14 cellular contexts compared by ENCODE assay signal in the genomic region with DNA sequence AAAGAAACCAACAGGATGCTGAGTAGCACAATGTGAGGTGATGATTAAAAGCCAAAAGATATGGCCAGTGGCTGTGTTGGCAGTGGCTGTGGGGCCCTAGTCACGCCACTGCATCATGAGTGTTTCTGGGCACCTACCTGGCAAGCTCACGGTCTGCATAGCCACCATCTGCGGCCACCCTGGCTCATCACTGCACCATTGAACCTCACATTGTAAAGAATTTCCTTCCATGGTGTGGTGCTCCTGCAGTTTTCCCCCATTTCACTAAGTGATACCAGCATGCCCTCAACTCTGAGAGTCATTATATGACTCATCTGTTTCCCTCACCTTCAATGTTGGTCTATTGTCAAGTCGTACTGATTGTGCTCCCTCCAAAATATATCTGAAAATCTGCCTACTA. TPM values are rescaled to one million over a fixed set of nuclear protein-coding genes. Genes with fewer than 3 reads are reported as not detected.
DNase-seq lines count a peak whose midpoint lies in the region; ATAC-seq and TF ChIP-seq lines count a peak whose summit lies in the region.
"Had no signal": no experiment of that assay in that cellular context is flagged by ENCODE, and none has a peak within 500 bp of the region (broad histone marks: within the 10 kb centered on the region; RNA-seq: fewer than 3 reads in every experiment).

No MANE protein-coding gene starts in this region.

- no peak overlapping the region for H3K27ac Mint-ChIP-seq in activated CD4-positive, alpha-beta T cell treated with anti-CD3 and anti-CD28 coated beads, Interleukin-2, amount 10 ng/mL, durations not matched to agents 7 days and 5 days
- H3K27ac Mint-ChIP-seq: GM23338 had no signal

- CTCF ChIA-PET in activated CD4-positive, alpha-beta T cell treated with anti-CD3 and anti-CD28 coated beads, Interleukin-2, amount 10 ng/mL, durations not matched to agents 7 days and 5 days (lab: Charles Lee), result no interaction called here

- peak; percentile 43 for ATAC-seq in GM21825 (IDR thresholded peaks at IDR 0.05; ENCODE audit: unreplicated experiment)
- ATAC-seq in HG03280 (IDR thresholded peaks at IDR 0.05; ENCODE audit: unreplicated experiment), result peak; percentile 37
- ATAC-seq: foreskin keratinocyte, GM23338 had no signal

- H3K27me3 Mint-ChIP-seq in activated CD4-positive, alpha-beta T cell treated with anti-CD3 and anti-CD28 coated beads, Interleukin-2, amount 10 ng/mL, durations not matched to agents 7 days and 5 days, result no peaks in the 10 kb centered on the region

- peaks cover 5% of the 10 kb centered on the region for H3K9me3 Mint-ChIP-seq in activated CD4-positive, alpha-beta T cell treated with anti-CD3 and anti-CD28 coated beads, Interleukin-2, amount 10 ng/mL, durations not matched to agents 7 days and 5 days
- H3K9me3 Mint-ChIP-seq: GM23338 had no signal

- no peaks in the 10 kb centered on the region for H3K36me3 Mint-ChIP-seq in activated CD4-positive, alpha-beta T cell treated with anti-CD3 and anti-CD28 coated beads, Interleukin-2, amount 10 ng/mL, durations not matched to agents 7 days and 5 days (ENCODE audit: low read depth)

- H3K4me3 Mint-ChIP-seq in activated CD4-positive, alpha-beta T cell treated with anti-CD3 and anti-CD28 coated beads, Interleukin-2, amount 10 ng/mL, durations not matched to agents 7 days and 5 days, result no peak overlapping the region
- H3K4me3 Mint-ChIP-seq: GM23338 had no signal

- peaks cover 34% of the 10 kb centered on the region for H3K4me1 Mint-ChIP-seq in activated CD4-positive, alpha-beta T cell treated with anti-CD3 and anti-CD28 coated beads, Interleukin-2, amount 10 ng/mL, durations not matched to agents 7 days and 5 days

- no peak for TF ChIP-seq CTCF in fibroblast of the aortic adventitia (IDR thresholded peaks at IDR 0.05; ENCODE audit: insufficient read depth, low read length)

- peak; percentile 11 for DNase-seq in activated CD4-positive, alpha-beta T cell treated with anti-CD3 and anti-CD28 coated beads for 48 hours
- DNase-seq in activated CD4-positive, alpha-beta T cell treated with anti-CD3 and anti-CD28 coated beads, Interleukin-2, amount 10 ng/mL, durations not matched to agents 7 days and 5 days, result no peak
- DNase-seq in fibroblast of the aortic adventitia (ENCODE audit: low read depth), result peak; percentile 11
- no peak for DNase-seq in NCI-H345 (lab: John Stamatoyannopoulos, UW)
- no peak for DNase-seq in NCI-H2171 (lab: John Stamatoyannopoulos, UW)
- DNase-seq in cerebellar cortex (ENCODE audit: low spot score), result no peak
- DNase-seq: central memory CD4-positive, alpha-beta T cell; foreskin keratinocyte; Kasumi-1; mammary epithelial cell; NCI-H446 treated with DMSO at 0.1 percent for 48 hours had no signal

- POLR2A ChIA-PET in activated CD4-positive, alpha-beta T cell treated with anti-CD3 and anti-CD28 coated beads, Interleukin-2, amount 10 ng/mL, durations not matched to agents 7 days and 5 days (lab: Charles Lee), result no interaction called here

- no peak overlapping the region for H3K4me3 ChIP-seq in fibroblast of the aortic adventitia (ENCODE audit: low read depth, low read length)
- H3K4me3 ChIP-seq: GM23338 had no signal

RNA-seq across cellular contexts. Expression of gene CLNK, which starts 45.5 kb away (rescaled TPM):
- total RNA-seq in activated CD4-positive, alpha-beta T cell treated with anti-CD3 and anti-CD28 coated beads, Interleukin-2, amount 10 ng/mL, durations not matched to agents 7 days and 5 days, result not detected
- 0.08 TPM in 1 of 2 replicates, not detected in the other for total RNA-seq in fibroblast of the aortic adventitia (ENCODE audit: low replicate concordance)
- total RNA-seq: foreskin keratinocyte, GM23338, mammary epithelial cell had no signal

Comparison
In these comparisons a context has a peak if more than half of its experiments do, and no peak if none do; other contexts are left out.
1. DNase-seq: peak in activated CD4-positive, alpha-beta T cell treated with anti-CD3 and anti-CD28 coated beads for 48 hours (single experiment) and fibroblast of the aortic adventitia (single experiment); none in activated CD4-positive, alpha-beta T cell treated with anti-CD3 and anti-CD28 coated beads, Interleukin-2, amount 10 ng/mL, durations not matched to agents 7 days and 5 days (single experiment), NCI-H345 (single experiment), NCI-H2171 (single experiment) and cerebellar cortex (single experiment).